In the genomic region with DNA sequence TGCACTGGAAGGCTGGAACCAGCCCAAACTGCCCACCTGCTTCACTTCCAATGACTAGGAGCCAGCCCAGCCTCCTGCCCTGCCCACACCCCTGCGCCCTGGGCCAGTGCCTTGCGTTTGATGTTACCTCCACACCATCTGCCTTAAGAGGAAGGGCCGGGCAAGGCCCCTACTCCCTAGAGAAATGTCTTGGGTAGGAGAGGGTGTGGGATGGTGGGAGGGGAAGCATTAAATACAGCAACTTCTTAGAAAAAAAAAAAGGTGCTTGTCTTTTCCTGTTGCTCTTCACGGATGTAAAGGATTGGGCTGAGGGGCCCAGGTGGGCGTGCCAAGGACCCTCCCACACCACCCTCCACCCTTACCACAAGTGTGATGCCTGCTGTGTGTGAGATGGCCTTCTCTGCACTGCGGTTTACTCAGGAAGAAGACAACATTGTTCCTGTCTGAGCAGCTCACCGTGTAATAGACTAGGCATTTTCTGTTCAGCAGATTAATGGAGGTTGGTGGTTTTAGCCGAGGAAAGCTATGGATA, we compare ENCODE assay signal across 8 cellular contexts.
DNase-seq lines count a peak whose midpoint lies in the region; ATAC-seq and TF ChIP-seq lines count a peak whose summit lies in the region.

No MANE protein-coding gene starts in this region.

- no peak for TF ChIP-seq POLR2A in testis (IDR thresholded peaks at IDR 0.05)

- H3K4me2 ChIP-seq in BLaER1 treated with 17β-estradiol and CSF1 and Interleukin-3, amounts not matched to agents 10 nM and 100 nM, result peak overlapping the region; percentile 86 to 99 (median 97)

- ATAC-seq in activated T-cell treated with anti-CD3 and anti-CD28 coated beads, Interleukin-2, amount 50 U/mL, for 4 hours, result peak; percentile 74 to 80

- TF ChIP-seq CTCF in testis (IDR thresholded peaks at IDR 0.05), result no peak

- 0 out of 22 replicates have a peak, but pooled peaks cover 0 to 4% (median 0%) of the 10 kb centered on the region in 11 experiments for H3K27me3 ChIP-seq in BLaER1 treated with 17β-estradiol and CSF1 and Interleukin-3, amounts not matched to agents 10 nM and 100 nM
- H3K27me3 ChIP-seq in mucosa of rectum (ENCODE audit: control insufficient read depth in 2 of 2, insufficient read depth in 2 of 2, low read length in 2 of 2) (peaks cover 0 to 4% of the 10 kb centered on the region in 2 donors), testis (no peaks in the 10 kb centered on the region)

- H3K36me3 ChIP-seq in BLaER1 treated with 17β-estradiol and CSF1 and Interleukin-3, amounts not matched to agents 10 nM and 100 nM, result peaks cover 0 to 14% (median 0%) of the 10 kb centered on the region in 11 experiments; a peak in 2 of 22 replicates
- H3K36me3 ChIP-seq in mucosa of rectum (ENCODE audit: control insufficient read depth in 2 of 2, insufficient read depth in 2 of 2, low read length in 2 of 2) (peaks cover 8 to 21% of the 10 kb centered on the region in 2 donors), testis (ENCODE audit: low read depth, missing control alignments) (no peaks in the 10 kb centered on the region)

- intact Hi-C loops in testis (cut with DNase I; ENCODE audit: low total_unique reads), result no loop called here

- peak overlapping the region in 9 of 10 experiments; percentile 5 to 51 (median 39); a peak in 13 of 20 replicates for H3K4me3 ChIP-seq in BLaER1 treated with 17β-estradiol and CSF1 and Interleukin-3, amounts not matched to agents 10 nM and 100 nM
- H3K4me3 ChIP-seq in mucosa of rectum (ENCODE audit: low read length in 2 of 2) (peak overlapping the region in 1 of 2 donors; percentile 41), testis (no peak overlapping the region)

- no peaks in the 10 kb centered on the region for H3K9me3 Mint-ChIP-seq in activated T-cell treated with anti-CD3 and anti-CD28 coated beads, Interleukin-2, amount 50 U/mL, for 4 hours

- no peaks in the 10 kb centered on the region for H3K9me3 ChIP-seq in BLaER1 treated with 17β-estradiol and CSF1 and Interleukin-3, amounts not matched to agents 10 nM and 100 nM (replicated peaks in 1 of 11)
- H3K9me3 ChIP-seq in mucosa of rectum (ENCODE audit: control insufficient read depth in 2 of 2, low read length in 2 of 2) (no peaks in the 10 kb centered on the region), testis (no peaks in the 10 kb centered on the region)

- peaks cover 0 to 26% (median 6%) of the 10 kb centered on the region in 11 experiments; a peak in 9 of 22 replicates for H4K20me1 ChIP-seq in BLaER1 treated with 17β-estradiol and CSF1 and Interleukin-3, amounts not matched to agents 10 nM and 100 nM

- peak overlapping the region in 10 of 11 experiments; percentile 15 to 76 (median 48); a peak in 14 of 22 replicates for H3K9ac ChIP-seq in BLaER1 treated with 17β-estradiol and CSF1 and Interleukin-3, amounts not matched to agents 10 nM and 100 nM
- no peak overlapping the region for H3K9ac ChIP-seq in mucosa of rectum (ENCODE audit: low read depth in 1 of 2, low read length in 2 of 2)

- peak; percentile 26 for DNase-seq in NCI-H226
- peak; percentile 56 for DNase-seq in activated T-cell treated with anti-CD3 and anti-CD28 coated beads, Interleukin-2, amount 50 U/mL, for 4 hours
- no peak for DNase-seq in NCI-H2107 treated with DMSO at 0.1 percent for 48 hours (lab: John Stamatoyannopoulos, UW; ENCODE audit: unreplicated experiment)
- DNase-seq in NCI-H1436 treated with DMSO at 0.1 percent for 48 hours (lab: John Stamatoyannopoulos, UW), result no peak
- DNase-seq in NCI-H187 treated with DMSO at 0.1 percent for 48 hours (lab: John Stamatoyannopoulos, UW), result no peak
- no peak for DNase-seq in testis

- peak overlapping the region; percentile 2 to 86 (median 39); a peak in 17 of 22 replicates for H3K27ac ChIP-seq in BLaER1 treated with 17β-estradiol and CSF1 and Interleukin-3, amounts not matched to agents 10 nM and 100 nM
- H3K27ac ChIP-seq in mucosa of rectum (ENCODE audit: low read depth in 2 of 2, low read length in 2 of 2) (peak overlapping the region; percentile 9 to 38), testis (no peak overlapping the region)

- H3K36me3 Mint-ChIP-seq in activated T-cell treated with anti-CD3 and anti-CD28 coated beads, Interleukin-2, amount 50 U/mL, for 4 hours (ENCODE audit: insufficient read depth), result no peaks in the 10 kb centered on the region

- no peaks in the 10 kb centered on the region for H3K27me3 Mint-ChIP-seq in activated T-cell treated with anti-CD3 and anti-CD28 coated beads, Interleukin-2, amount 50 U/mL, for 4 hours (ENCODE audit: low read depth)

- peak overlapping the region; percentile 78 for H3K4me3 Mint-ChIP-seq in activated T-cell treated with anti-CD3 and anti-CD28 coated beads, Interleukin-2, amount 50 U/mL, for 4 hours

- H3K4me1 Mint-ChIP-seq in activated T-cell treated with anti-CD3 and anti-CD28 coated beads, Interleukin-2, amount 50 U/mL, for 4 hours (ENCODE audit: low read depth), result peaks cover 63% of the 10 kb centered on the region

- H3K4me1 ChIP-seq in BLaER1 treated with 17β-estradiol and CSF1 and Interleukin-3, amounts not matched to agents 10 nM and 100 nM, result peaks cover 69 to 79% (median 76%) of the 10 kb centered on the region in 10 experiments
- H3K4me1 ChIP-seq in mucosa of rectum (ENCODE audit: control insufficient read depth in 2 of 2, insufficient read depth in 2 of 2, low read length in 2 of 2) (peaks cover 0 to 2% of the 10 kb centered on the region in 2 donors), testis (no peaks in the 10 kb centered on the region)

- 66 to 75% methylated on average over 8 of the region's 8 CpGs for WGBS in testis, 2 donors

Comparison
In these comparisons a context has a peak if more than half of its experiments do, and no peak if none do; other contexts are left out.
1. H3K27ac ChIP-seq: peak in BLaER1 treated with 17β-estradiol and CSF1 and Interleukin-3, amounts not matched to agents 10 nM and 100 nM (11 of 11) and mucosa of rectum (2 of 2); none in testis (0 of 2).
2. H3K4me3 ChIP-seq: peak in BLaER1 treated with 17β-estradiol and CSF1 and Interleukin-3, amounts not matched to agents 10 nM and 100 nM (9 of 10); none in testis (0 of 2).
3. H3K9ac ChIP-seq: peak in BLaER1 treated with 17β-estradiol and CSF1 and Interleukin-3, amounts not matched to agents 10 nM and 100 nM (10 of 11); none in mucosa of rectum (0 of 2).
4. DNase-seq: peak in NCI-H226 (single experiment) and activated T-cell treated with anti-CD3 and anti-CD28 coated beads, Interleukin-2, amount 50 U/mL, for 4 hours (single experiment); none in NCI-H2107 treated with DMSO at 0.1 percent for 48 hours (single experiment), NCI-H1436 treated with DMSO at 0.1 percent for 48 hours (single experiment), NCI-H187 treated with DMSO at 0.1 percent for 48 hours (single experiment) and testis (single experiment).